ENCODE assay signal across 8 cellular contexts in the genomic region with DNA sequence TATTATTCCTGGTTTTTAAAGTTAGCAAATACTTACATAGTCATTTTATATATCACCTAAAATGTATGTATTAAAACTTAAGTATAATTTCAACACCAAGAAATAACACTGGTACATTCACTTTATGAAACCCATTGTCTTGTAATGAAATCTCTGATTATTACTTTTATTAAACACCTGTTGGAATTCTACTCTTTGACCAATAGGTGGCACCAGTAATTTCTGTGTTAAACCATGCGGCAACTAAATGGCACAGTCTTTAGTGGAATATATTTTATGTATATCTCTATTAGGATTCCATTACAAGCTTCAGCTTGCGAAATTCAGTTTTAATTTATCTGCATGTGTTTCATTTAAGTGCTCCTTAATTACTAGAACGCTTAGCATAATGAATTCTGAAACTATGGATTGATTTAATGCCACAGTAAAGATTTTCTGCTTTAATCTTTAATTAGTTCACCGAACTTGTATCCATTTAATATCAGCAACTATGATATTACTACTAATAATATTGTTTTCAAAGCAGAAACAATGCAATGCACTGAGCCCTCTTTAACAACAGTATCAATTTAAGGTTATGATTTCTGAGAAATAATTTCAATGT.
DNase-seq lines count a peak whose midpoint lies in the region; ATAC-seq and TF ChIP-seq lines count a peak whose summit lies in the region.

No MANE protein-coding gene starts in this region.

- POLR2A ChIA-PET in RWPE1 (lab: Yijun Ruan, JAX; ENCODE audit: low non-redundant PET), result no interaction called here

- H3K9me3 Mint-ChIP-seq in CD4-positive, CD25-positive, alpha-beta regulatory T cell, result peaks cover 0 to 3% (median 0%) of the 10 kb centered on the region in 7 donors
- peaks cover 5% of the 10 kb centered on the region for H3K9me3 Mint-ChIP-seq in type B pancreatic cell

- H3K4me1 ChIP-seq in CD4-positive, CD25-positive, alpha-beta regulatory T cell (ENCODE audit: control insufficient read depth, insufficient read depth, low read length, poor library complexity, severe bottlenecking), result no peaks in the 10 kb centered on the region

- peak in 2 of 3 donors; percentile 6 to 9 for DNase-seq in CD4-positive, CD25-positive, alpha-beta regulatory T cell
- DNase-seq in HT-29 (ENCODE audit: low spot score) (peak; percentile 81), RWPE1 (ENCODE audit: low spot score) (peak; percentile 38), foreskin fibroblast (peak; percentile 30 to 71), type B pancreatic cell (ENCODE audit: extremely low spot score, unreplicated experiment) (no peak), OCI-M2 (lab: John Stamatoyannopoulos, UW; ENCODE audit: unreplicated experiment) (no peak), 8988T (no peak)

- no peak overlapping the region for H3K27ac ChIP-seq in CD4-positive, CD25-positive, alpha-beta regulatory T cell (ENCODE audit: insufficient read depth, low read length, poor library complexity, severe bottlenecking)
- H3K27ac ChIP-seq in RWPE1, result no peak overlapping the region

- no peak overlapping the region for H3K4me3 ChIP-seq in CD4-positive, CD25-positive, alpha-beta regulatory T cell (ENCODE audit: low read depth, low read length)
- no peak overlapping the region for H3K4me3 ChIP-seq in foreskin fibroblast (ENCODE audit: low read depth in 1 of 2, low read length in 2 of 2)

- H3K27me3 Mint-ChIP-seq in CD4-positive, CD25-positive, alpha-beta regulatory T cell, result no peaks in the 10 kb centered on the region
- H3K27me3 Mint-ChIP-seq in type B pancreatic cell, result no peaks in the 10 kb centered on the region

- TF ChIP-seq CTCF in RWPE1 (conservative IDR thresholded peaks at IDR 0.05; ENCODE audit: low read depth) (peak; percentile 87), foreskin fibroblast (IDR thresholded peaks at IDR 0.05; ENCODE audit: low read depth, low read length) (peak; percentile 46), type B pancreatic cell (conservative IDR thresholded peaks at IDR 0.05) (peak; percentile 88)

- no peaks in the 10 kb centered on the region for H3K4me1 Mint-ChIP-seq in CD4-positive, CD25-positive, alpha-beta regulatory T cell
- H3K4me1 Mint-ChIP-seq in type B pancreatic cell (ENCODE audit: unreplicated experiment), result peaks cover 7% of the 10 kb centered on the region

- CTCF ChIA-PET in RWPE1 (lab: Yijun Ruan, JAX), result interaction anchor here (0.5 to 0.8 kb wide), 3 partner anchors 10 to 744 kb away, joined by 3 to 5 read pairs (median 3); no protein-coding TSS in a partner anchor

- no peaks in the 10 kb centered on the region for H3K9me3 ChIP-seq in CD4-positive, CD25-positive, alpha-beta regulatory T cell (ENCODE audit: control insufficient read depth in 2 of 2, low read length in 2 of 2)

- no peak for ATAC-seq in CD4-positive, CD25-positive, alpha-beta regulatory T cell (ENCODE audit: low read depth in 2 of 2)
- ATAC-seq in GM19324 (IDR thresholded peaks at IDR 0.05; ENCODE audit: low FRiP score, unreplicated experiment), result peak; percentile 57

- no peaks in the 10 kb centered on the region for H3K36me3 Mint-ChIP-seq in CD4-positive, CD25-positive, alpha-beta regulatory T cell
- H3K36me3 Mint-ChIP-seq in type B pancreatic cell, result no peaks in the 10 kb centered on the region

- H3K27ac Mint-ChIP-seq in CD4-positive, CD25-positive, alpha-beta regulatory T cell, result no peak overlapping the region
- H3K27ac Mint-ChIP-seq in type B pancreatic cell, result no peak overlapping the region

- no peaks in the 10 kb centered on the region for H3K27me3 ChIP-seq in CD4-positive, CD25-positive, alpha-beta regulatory T cell (ENCODE audit: control insufficient read depth, insufficient read depth, low read length)

- H3K36me3 ChIP-seq in CD4-positive, CD25-positive, alpha-beta regulatory T cell (ENCODE audit: control insufficient read depth, insufficient read depth, low read length), result no peaks in the 10 kb centered on the region

- H3K4me3 Mint-ChIP-seq in CD4-positive, CD25-positive, alpha-beta regulatory T cell, result no peak overlapping the region
- no peak overlapping the region for H3K4me3 Mint-ChIP-seq in type B pancreatic cell

Comparison
In these comparisons a context has a peak if more than half of its experiments do, and no peak if none do; other contexts are left out.
1. DNase-seq: peak in CD4-positive, CD25-positive, alpha-beta regulatory T cell (2 of 3), HT-29 (single experiment), RWPE1 (single experiment) and foreskin fibroblast (2 of 2); none in type B pancreatic cell (single experiment), OCI-M2 (single experiment) and 8988T (single experiment).
2. Peak in every context shown above with its lines, with median percentiles within 50 percentile points of each other: CTCF ChIP-seq.